20 cellular contexts compared by ENCODE assay signal in the genomic region with DNA sequence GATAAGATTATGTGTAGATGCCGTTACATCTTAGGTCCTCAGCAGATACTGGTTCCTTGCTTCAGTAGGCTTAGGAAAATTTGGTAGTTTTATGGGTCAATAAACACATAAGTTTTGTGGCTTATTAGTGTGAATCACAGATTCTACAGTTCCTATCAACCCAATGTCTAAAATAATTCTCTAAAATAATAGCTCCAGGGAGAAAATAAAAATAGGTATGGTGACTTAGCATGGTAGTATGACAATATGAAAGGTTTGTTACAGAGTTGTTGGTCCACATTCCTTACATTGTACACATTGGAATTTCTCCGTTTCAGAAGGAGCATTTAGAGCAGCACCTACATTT.
A peak's percentile ranks its signal among the peaks of the same experiment; 100 is the strongest.
DNase-seq lines count a peak whose midpoint lies in the region; ATAC-seq and TF ChIP-seq lines count a peak whose summit lies in the region.
"Had no signal": no experiment of that assay in that cellular context is flagged by ENCODE, and none has a peak within 500 bp of the region (broad histone marks: within the 10 kb centered on the region; RNA-seq: fewer than 3 reads in every experiment).

No MANE protein-coding gene starts in this region.

- no peak overlapping the region for H2AFZ ChIP-seq in Karpas-422 (ENCODE audit: low read length)
- no peak overlapping the region for H2AFZ ChIP-seq in trophoblast cell (ENCODE audit: insufficient read depth, low read length, poor library complexity)
- H2AFZ ChIP-seq: GM23338 had no signal

- WGBS in trophoblast cell (ENCODE audit: extremely low coverage, insufficient coverage, insufficient read length): no CpG with 5 or more reads among the region's 2 CpGs

- H2BK120ac ChIP-seq in trophoblast cell (ENCODE audit: insufficient read depth, low read length, poor library complexity): peak overlapping the region; percentile 99

- no peaks in the 10 kb centered on the region for H3K36me3 ChIP-seq in Karpas-422 (ENCODE audit: insufficient read depth, low read length)
- no peaks in the 10 kb centered on the region for H3K36me3 ChIP-seq in trophoblast cell (ENCODE audit: control insufficient read depth in 1 of 2, insufficient read depth in 2 of 2, low read length in 2 of 2)
- H3K36me3 ChIP-seq: brain microvascular endothelial cell, SJCRH30 had no signal

- no peak overlapping the region for H3K23ac ChIP-seq in trophoblast cell (ENCODE audit: low read length)

- peak overlapping the region; percentile 97 for H4K91ac ChIP-seq in trophoblast cell (ENCODE audit: low read depth, low read length)

- H3K9me3 ChIP-seq in Karpas-422 (ENCODE audit: low read length): no peaks in the 10 kb centered on the region
- no peaks in the 10 kb centered on the region for H3K9me3 ChIP-seq in trophoblast cell (ENCODE audit: insufficient read depth, low read depth, low read length)
- H3K9me3 ChIP-seq: psoas muscle, SJCRH30 had no signal

- peak overlapping the region; percentile 76 for H4K8ac ChIP-seq in trophoblast cell (ENCODE audit: low read depth, low read length)

- peak overlapping the region; percentile 98 for H2AK5ac ChIP-seq in trophoblast cell (ENCODE audit: low read length)

- no peaks in the 10 kb centered on the region for H3K9me2 ChIP-seq in Karpas-422 (replicated peaks; ENCODE audit: insufficient read depth, low read length)

- no peak overlapping the region for H3K9ac ChIP-seq in Karpas-422 (ENCODE audit: low read length)
- H3K9ac ChIP-seq in trophoblast cell (ENCODE audit: low read length): no peak overlapping the region

- no peak overlapping the region for H4K12ac ChIP-seq in trophoblast cell (ENCODE audit: low read depth, low read length)

- DNase-seq in Karpas-422: no peak
- DNase-seq in coronary artery (ENCODE audit: low spot score): no peak
- DNase-seq in trophoblast cell: peak; percentile 44 to 91
- no peak for DNase-seq in MV-4-11 (lab: John Stamatoyannopoulos, UW)
- DNase-seq in NCI-H69 (lab: John Stamatoyannopoulos, UW): no peak
- DNase-seq in activated CD4-positive, CD25-positive, alpha-beta regulatory T cell treated with anti-CD3 and anti-CD28 coated beads, Interleukin-2, amount 50 U/mL, for 72 hours: no peak
- DNase-seq: activated B cell treated with CpG ODN at 0.5 μM for 24 hours; activated naive CD8-positive, alpha-beta T cell treated with anti-CD3 and anti-CD28 coated beads, Interleukin-2, amount 10 ng/mL, durations not matched to agents 7 days and 5 days; brain microvascular endothelial cell; CD4-positive, CD25-positive, alpha-beta regulatory T cell; DMS53; naive thymus-derived CD8-positive, alpha-beta T cell; NCI-H2029 treated with DMSO at 0.1 percent for 48 hours; NCI-H446 treated with DMSO at 0.1 percent for 48 hours; psoas muscle; T-helper 2 cell had no signal

- peak overlapping the region; percentile 99 for H2BK12ac ChIP-seq in trophoblast cell (ENCODE audit: low read length)

- H3K4me2 ChIP-seq in Karpas-422 (ENCODE audit: low read depth, low read length, poor library complexity, severe bottlenecking): no peak overlapping the region
- no peak overlapping the region for H3K4me2 ChIP-seq in trophoblast cell (ENCODE audit: low read length)
- H3K4me2 ChIP-seq: GM23338 had no signal

- H3K14ac ChIP-seq in trophoblast cell (ENCODE audit: low read length): peak overlapping the region; percentile 96

- H3K4me1 ChIP-seq in Karpas-422 (ENCODE audit: low read length): peaks cover 26% of the 10 kb centered on the region
- peaks cover 19 to 27% of the 10 kb centered on the region in 2 experiments for H3K4me1 ChIP-seq in trophoblast cell (ENCODE audit: control insufficient read depth in 1 of 2, insufficient read depth in 2 of 2, low read length in 2 of 2)

- no peak for ATAC-seq in HG02642 (IDR thresholded peaks at IDR 0.05; ENCODE audit: poor library complexity, unreplicated experiment)
- ATAC-seq: GM23338; naive thymus-derived CD8-positive, alpha-beta T cell; psoas muscle had no signal

- H4K20me1 ChIP-seq in Karpas-422 (ENCODE audit: insufficient read depth, low read depth, low read length): no peaks in the 10 kb centered on the region

- H3K27me3 ChIP-seq in Karpas-422 (ENCODE audit: low read length) (no peaks in the 10 kb centered on the region), trophoblast cell (ENCODE audit: insufficient read depth, low read length) (no peaks in the 10 kb centered on the region)
- H3K27me3 ChIP-seq: brain microvascular endothelial cell, SJCRH30 had no signal

- H3K79me1 ChIP-seq in trophoblast cell (ENCODE audit: low read length): peaks cover 24% of the 10 kb centered on the region

- H3K4ac ChIP-seq in trophoblast cell (ENCODE audit: low read depth, low read length): peak overlapping the region; percentile 71

- H3K27ac ChIP-seq in 22Rv1: peak overlapping the region; percentile 67
- H3K27ac ChIP-seq in Karpas-422 (ENCODE audit: low read length): 0 out of 2 replicates have a peak overlapping the region, but pooled peaks have one; percentile 28
- H3K27ac ChIP-seq in coronary artery: peak overlapping the region; percentile 28 to 85
- H3K27ac ChIP-seq in trophoblast cell (ENCODE audit: low read depth, low read length): peak overlapping the region; percentile 65
- H3K27ac ChIP-seq: brain microvascular endothelial cell, psoas muscle had no signal

- no peak overlapping the region for H3K4me3 ChIP-seq in Karpas-422 (ENCODE audit: low read length)
- no peak overlapping the region for H3K4me3 ChIP-seq in coronary artery
- no peak overlapping the region for H3K4me3 ChIP-seq in trophoblast cell (ENCODE audit: low read depth, low read length)
- H3K4me3 ChIP-seq: GM23338, psoas muscle, SJCRH30 had no signal

- H2BK5ac ChIP-seq in trophoblast cell (ENCODE audit: low read depth, low read length, poor library complexity): peak overlapping the region; percentile 96

- TF ChIP-seq CTCF in 22Rv1 (IDR thresholded peaks at IDR 0.05) (no peak), coronary artery (IDR thresholded peaks at IDR 0.05) (no peak)

- H3K18ac ChIP-seq in trophoblast cell (ENCODE audit: low read length): peak overlapping the region; percentile 94

- H3K79me2 ChIP-seq in Karpas-422 (ENCODE audit: low read length): no peaks in the 10 kb centered on the region
- H3K79me2 ChIP-seq in trophoblast cell (ENCODE audit: control insufficient read depth, insufficient read depth, low read length, poor library complexity): peaks cover 3% of the 10 kb centered on the region

Comparison
In these comparisons a context has a peak if more than half of its experiments do, and no peak if none do; other contexts are left out.
1. DNase-seq: peak in trophoblast cell (2 of 2); none in Karpas-422 (single experiment), coronary artery (single experiment), MV-4-11 (single experiment), NCI-H69 (single experiment) and activated CD4-positive, CD25-positive, alpha-beta regulatory T cell treated with anti-CD3 and anti-CD28 coated beads, Interleukin-2, amount 50 U/mL, for 72 hours (single experiment).
2. Peak in every context shown above with its lines, with median percentiles within 50 percentile points of each other: H3K27ac ChIP-seq.